15 cellular contexts compared by ENCODE assay signal in genomic region chr9:126222363-126222834, GRCh38.
"Had no signal": no experiment of that assay in that cellular context is flagged by ENCODE, and none has a peak within 500 bp of the region (broad histone marks: within the 10 kb centered on the region; RNA-seq: fewer than 3 reads in every experiment).

No MANE protein-coding gene starts in this region.

- H3K4me1 ChIP-seq: psoas muscle had no signal

- DNase-seq: activated CD4-positive, alpha-beta T cell treated with anti-CD3 and anti-CD28 coated beads, Interleukin-2, amount 50 U/mL, for 48 hours; activated CD4-positive, CD25-positive, alpha-beta regulatory T cell treated with anti-CD3 and anti-CD28 coated beads, Interleukin-2, amount 50 U/mL, for 72 hours; activated effector memory CD4-positive, alpha-beta T cell treated with anti-CD3 and anti-CD28 coated beads, Interleukin-2, amount 50 U/mL, for 16 hours; activated T-cell treated with anti-CD3 and anti-CD28 coated beads, Interleukin-2, amount 50 U/mL, for 48 hours; esophagus squamous epithelium; left ventricle myocardium superior; mesendoderm; occipital lobe; psoas muscle; stimulated activated naive CD8-positive, alpha-beta T cell treated with anti-CD3 and anti-CD28 coated beads, Interleukin-15, Interleukin-2, amounts not matched to agents 100 U/mL and 50 U/mL, for 24 hours; T-helper 9 cell; upper lobe of left lung had no signal

- H3K36me3 ChIP-seq: esophagus squamous epithelium, suprapubic skin, upper lobe of left lung had no signal

- H3K27ac ChIP-seq: esophagus squamous epithelium, psoas muscle, suprapubic skin, upper lobe of left lung had no signal

- H3K9me3 ChIP-seq: suprapubic skin had no signal

- H3K4me3 ChIP-seq: esophagus squamous epithelium, psoas muscle, suprapubic skin, upper lobe of left lung had no signal

- FAIRE-seq: endometrium, keratinocyte had no signal
